In the genomic region with DNA sequence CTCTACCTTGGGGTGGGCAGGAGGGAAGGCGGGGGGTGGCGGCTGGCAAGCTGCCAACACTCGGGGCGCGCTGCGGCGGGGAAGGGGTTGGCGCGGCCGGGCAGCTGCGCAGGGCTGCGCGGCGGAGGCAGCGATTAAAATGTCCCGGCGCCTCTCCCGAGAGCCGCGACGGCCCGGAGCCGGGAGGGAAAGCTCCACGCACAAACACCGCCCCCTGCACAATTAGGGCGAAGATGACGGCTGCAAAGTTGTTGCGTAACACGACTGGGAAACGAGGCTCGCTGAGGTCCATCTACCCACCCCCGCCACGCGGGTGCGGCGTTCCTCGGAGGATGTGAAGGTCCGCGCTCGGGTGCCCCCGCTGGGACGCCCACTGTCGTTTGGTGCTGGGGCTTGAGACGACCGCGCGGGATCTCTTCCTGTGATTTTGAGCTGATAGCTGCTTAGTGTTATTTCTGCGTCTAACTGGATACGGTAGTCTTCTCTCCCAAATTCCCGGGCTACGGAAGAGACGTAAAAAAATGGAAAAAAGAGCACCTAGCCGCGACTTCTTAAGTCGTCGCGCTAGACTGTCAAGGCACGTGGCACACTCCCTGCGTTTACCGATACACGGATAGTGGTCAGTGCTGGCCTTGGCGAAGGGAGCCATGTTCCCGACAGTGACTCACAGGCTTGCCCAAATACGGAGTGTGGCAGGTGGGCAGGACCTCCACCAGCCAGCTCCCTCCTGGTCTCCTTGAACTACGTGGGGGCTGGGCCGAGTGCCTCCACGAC, we compare ENCODE assay signal across 8 cellular contexts. TPM values are rescaled to one million over a fixed set of nuclear protein-coding genes. Genes with fewer than 3 reads are reported as not detected.
A peak's percentile ranks its signal among the peaks of the same experiment; 100 is the strongest.
DNase-seq lines count a peak whose midpoint lies in the region; ATAC-seq lines count a peak whose summit lies in the region.

No MANE protein-coding gene starts in this region.

- peak overlapping the region; percentile 39 to 92 (median 90) for H3K27ac Mint-ChIP-seq in CD4-positive, alpha-beta memory T cell

- CTCF ChIA-PET in CD4-positive, alpha-beta memory T cell (lab: Charles Lee; ENCODE audit: partially characterized antibody): interaction anchor here (0.9 to 8.1 kb wide), 9 partner anchors 8 to 509 kb away, joined by 3 to 155 read pairs (median 4); no protein-coding TSS in a partner anchor

- peak; percentile 43 to 68 (median 56) for DNase-seq in CD4-positive, alpha-beta memory T cell
- peak; percentile 60 for DNase-seq in NCI-H1092 treated with DMSO at 0.1 percent for 48 hours (lab: John Stamatoyannopoulos, UW)
- DNase-seq in activated CD4-positive, alpha-beta T cell treated with anti-CD3 and anti-CD28 coated beads for 48 hours: peak; percentile 85
- DNase-seq in dedifferentiated amniotic fluid mesenchymal stem cell (ENCODE audit: extremely low spot score): peak; percentile 87
- DNase-seq in left colon: peak; percentile 81 to 88
- peak; percentile 46 to 55 for DNase-seq in stimulated activated CD4-positive, alpha-beta T cell treated with anti-CD3 and anti-CD28 coated beads, Interleukin-1b, Interleukin-23, amount 100 ng/mL, for 4 hours (ENCODE audit: low read depth in 2 of 2)
- DNase-seq in middle frontal gyrus (ENCODE audit: extremely low spot score, low spot score): no peak

- peak; percentile 9 for ATAC-seq in GM21515 (IDR thresholded peaks at IDR 0.05; ENCODE audit: unreplicated experiment)
- peak; percentile 53 for ATAC-seq in left colon

- peaks cover 35 to 46% (median 41%) of the 10 kb centered on the region in 4 donors for H3K4me1 Mint-ChIP-seq in CD4-positive, alpha-beta memory T cell

- peaks cover 12% of the 10 kb centered on the region for H3K27me3 ChIP-seq in CD4-positive, alpha-beta memory T cell (ENCODE audit: insufficient read depth, low read length)

- peak overlapping the region; percentile 30 for H3K27ac ChIP-seq in CD4-positive, alpha-beta memory T cell (ENCODE audit: low read depth, low read length)

- peak overlapping the region; percentile 86 to 98 (median 89) for H3K4me3 Mint-ChIP-seq in CD4-positive, alpha-beta memory T cell

- no peaks in the 10 kb centered on the region for H3K9me3 ChIP-seq in CD4-positive, alpha-beta memory T cell (ENCODE audit: control insufficient read depth in 1 of 2, low read length in 2 of 2)

- H3K9me3 Mint-ChIP-seq in CD4-positive, alpha-beta memory T cell: no peaks in the 10 kb centered on the region

- peaks cover 22 to 25% of the 10 kb centered on the region in 2 donors for H3K27me3 Mint-ChIP-seq in CD4-positive, alpha-beta memory T cell

- intact Hi-C loops in CD4-positive, alpha-beta memory T cell (cut with micrococcal nuclease): loop anchor here (1.0 to 10.0 kb wide), 4 partner anchors 231 to 900 kb away; a partner anchor contains a TSS
- intact Hi-C loops in left colon (cut with DNase I, micrococcal nuclease): loop anchor here in 1 of 2 donors (5.0 kb wide), 2 partner anchors 387 to 507 kb away; no protein-coding TSS in a partner anchor

- peak overlapping the region; percentile 64 to 67 for H3K4me3 ChIP-seq in CD4-positive, alpha-beta memory T cell (ENCODE audit: low read length in 2 of 2)

- H3K36me3 ChIP-seq in CD4-positive, alpha-beta memory T cell (ENCODE audit: insufficient read depth, low read length): no peaks in the 10 kb centered on the region

- H3K4me1 ChIP-seq in CD4-positive, alpha-beta memory T cell (ENCODE audit: insufficient read depth, low read length): peaks cover 36% of the 10 kb centered on the region

- POLR2A ChIA-PET in CD4-positive, alpha-beta memory T cell (lab: Charles Lee; ENCODE audit: partially characterized antibody): interaction anchor here (0.7 to 2.5 kb wide), 5 partner anchors 63 to 510 kb away, joined by 3 to 16 read pairs (median 4); a partner anchor contains a TSS

- peaks cover 0 to 18% of the 10 kb centered on the region in 2 donors for H3K36me3 Mint-ChIP-seq in CD4-positive, alpha-beta memory T cell

RNA-seq across cellular contexts. Expression of a gene that starts 1.0 kb away (rescaled TPM):
- total RNA-seq in CD4-positive, alpha-beta memory T cell: 1 to 10 TPM; 2.9 to 3.3 TPM
- polyA plus RNA-seq in CD4-positive, alpha-beta memory T cell: 1 to 10 TPM; 1.8 to 2.3 TPM
- 10 to 100 TPM; 13.7 to 23.5 TPM for total RNA-seq in left colon
